ENCODE assay signal across 9 cellular contexts in the genomic region with DNA sequence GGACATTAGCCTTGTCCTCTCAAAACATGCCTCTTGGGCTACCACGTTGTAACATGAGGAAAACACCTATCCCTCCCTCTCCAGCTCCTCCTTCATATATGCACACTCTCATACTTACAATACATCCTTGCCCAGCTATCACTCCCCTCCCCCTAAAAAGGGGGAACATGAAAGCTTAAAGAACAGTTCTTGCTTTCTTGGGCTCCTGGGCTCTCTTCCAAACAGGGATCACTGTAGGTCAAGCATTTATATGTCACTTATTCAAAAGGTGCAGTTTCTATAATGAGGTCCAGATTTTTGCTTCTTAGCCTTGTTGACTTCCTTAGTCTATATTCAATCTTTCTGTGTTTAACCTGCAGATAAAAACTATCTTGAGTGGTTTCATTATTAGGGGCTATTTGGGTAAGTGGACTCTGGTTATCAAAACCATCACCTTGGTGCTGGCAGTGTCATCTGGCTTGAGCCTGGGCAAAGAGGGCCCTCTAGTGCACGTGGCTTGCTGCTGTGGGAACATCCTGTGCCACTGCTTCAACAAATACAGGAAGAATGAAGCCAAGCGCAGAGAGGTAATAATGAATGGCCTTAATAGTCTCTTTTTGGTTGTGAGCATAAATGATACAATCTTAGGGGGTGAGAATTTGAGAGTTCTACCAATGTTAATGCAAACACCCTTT.
DNase-seq lines count a peak whose midpoint lies in the region; ATAC-seq, FAIRE-seq and TF ChIP-seq lines count a peak whose summit lies in the region.
"Had no signal": no experiment of that assay in that cellular context is flagged by ENCODE, and none has a peak within 500 bp of the region (broad histone marks: within the 10 kb centered on the region; RNA-seq: fewer than 3 reads in every experiment).

No MANE protein-coding gene starts in this region.

- TF ChIP-seq CTCF in AG09309 (IDR thresholded peaks at IDR 0.05; ENCODE audit: control insufficient read depth, insufficient read depth, low read depth, low read length, missing control alignments) (peak; percentile 42), fibroblast of mammary gland (conservative IDR thresholded peaks at IDR 0.05; ENCODE audit: control insufficient read depth, insufficient read depth, low read depth, low read length) (peak; percentile 12)

- peak; percentile 74 for ATAC-seq in GM18511 (IDR thresholded peaks at IDR 0.05; ENCODE audit: unreplicated experiment)

- DNase-seq in AG09309 (ENCODE audit: low read depth) (no peak), NCI-H82 treated with DMSO at 0.1 percent for 48 hours (lab: John Stamatoyannopoulos, UW; ENCODE audit: unreplicated experiment) (peak; percentile 1), fibroblast of mammary gland (ENCODE audit: low read depth) (peak; percentile 13), retina (peak; percentile 10), AG08395 (ENCODE audit: low spot score) (no peak), NCI-H446 treated with DMSO at 0.1 percent for 48 hours (lab: John Stamatoyannopoulos, UW) (no peak), frontal cortex (ENCODE audit: low spot score in 2 of 2) (no peak)

- H3K4me3 ChIP-seq in AG09309 (ENCODE audit: control insufficient read depth, low read depth, low read length) (no peak overlapping the region), fibroblast of mammary gland (ENCODE audit: control insufficient read depth, low read depth, low read length) (no peak overlapping the region)
- H3K4me3 ChIP-seq: HAP-1 had no signal

- no peak for FAIRE-seq in frontal cortex (lab: Jason Lieb, UNC)

Comparison
In these comparisons a context has a peak if more than half of its experiments do, and no peak if none do; other contexts are left out.
1. DNase-seq: peak in NCI-H82 treated with DMSO at 0.1 percent for 48 hours (single experiment), fibroblast of mammary gland (single experiment) and retina (single experiment); none in AG09309 (single experiment), AG08395 (single experiment), NCI-H446 treated with DMSO at 0.1 percent for 48 hours (single experiment) and frontal cortex (0 of 2).